ENCODE assay signal across 9 cellular contexts in the genomic region with DNA sequence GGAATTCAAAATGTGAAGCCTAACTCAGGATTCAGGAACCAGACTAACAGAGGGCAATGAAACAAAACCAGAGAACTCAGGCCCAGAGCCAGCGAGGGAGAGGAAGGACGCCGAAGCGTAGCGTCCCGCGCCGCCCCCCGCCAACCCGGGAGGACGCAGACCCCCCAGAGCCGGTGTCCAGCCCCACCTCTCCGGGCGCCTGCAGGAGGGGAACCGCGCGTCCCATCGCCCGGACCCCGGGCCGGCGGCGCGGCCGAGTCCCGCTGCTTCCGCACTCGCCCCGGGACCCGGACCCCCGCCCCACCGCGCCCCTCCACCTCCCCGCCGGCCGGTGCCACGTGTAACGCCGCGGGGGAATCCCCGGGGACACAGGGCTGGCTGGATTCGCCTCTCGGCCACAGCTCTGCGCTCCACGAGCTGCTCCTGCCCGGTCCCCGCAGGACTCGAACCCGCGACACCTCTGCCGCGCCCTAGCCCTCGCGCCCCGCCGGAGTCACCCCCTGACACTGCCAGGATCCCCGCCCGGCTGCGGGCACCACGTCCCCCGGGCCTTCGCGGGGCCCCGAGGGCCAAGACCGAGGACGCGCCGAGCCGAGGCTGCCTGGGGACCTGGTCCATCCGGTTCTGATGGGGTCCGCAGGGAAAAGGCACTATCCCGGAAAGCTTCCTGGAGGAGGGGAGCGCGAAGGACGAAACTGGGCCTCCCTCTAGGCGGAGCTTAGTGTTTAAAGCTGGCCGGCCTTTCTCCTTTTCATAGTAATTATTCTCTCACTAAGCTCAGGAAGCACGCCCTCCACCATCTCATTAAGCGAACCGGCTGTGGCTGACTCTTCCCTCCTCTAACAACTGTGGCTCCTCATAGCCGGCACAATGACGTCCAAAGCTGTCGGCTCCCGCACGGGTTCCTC. TPM values are rescaled to one million over a fixed set of nuclear protein-coding genes. Genes with fewer than 3 reads are reported as not detected.
A peak's percentile ranks its signal among the peaks of the same experiment; 100 is the strongest.
DNase-seq lines count a peak whose midpoint lies in the region; ATAC-seq and TF ChIP-seq lines count a peak whose summit lies in the region.
"Had no signal": no experiment of that assay in that cellular context is flagged by ENCODE, and none has a peak within 500 bp of the region (broad histone marks: within the 10 kb centered on the region; RNA-seq: fewer than 3 reads in every experiment).

No MANE protein-coding gene starts in this region.

- no peak overlapping the region for H3K18ac ChIP-seq in mesenchymal stem cell (ENCODE audit: low read depth in 1 of 2, low read length in 2 of 2)

- no peak overlapping the region for H4K8ac ChIP-seq in mesenchymal stem cell (ENCODE audit: low read length)

- CTCF ChIA-PET in mammary epithelial cell (lab: Charles Lee; ENCODE audit: low non-redundant PET), result no interaction called here

- DNase-seq in NCI-H510A treated with DMSO at 0.1 percent for 48 hours (lab: John Stamatoyannopoulos, UW) (peak; percentile 8), NCI-H510A (lab: John Stamatoyannopoulos, UW) (no peak), mammary epithelial cell (no peak), mesenchymal stem cell (no peak), GOT3 (lab: John Stamatoyannopoulos, UW) (no peak), G401 (ENCODE audit: low spot score) (no peak), cerebellar nuclear complex (lab: John Stamatoyannopoulos, UW) (no peak)

- no peak overlapping the region for H2BK120ac ChIP-seq in mesenchymal stem cell (ENCODE audit: low read depth, low read length)

- intact Hi-C loops in mammary epithelial cell (cut with micrococcal nuclease), result no loop called here

- no peaks in the 10 kb centered on the region for H4K20me1 ChIP-seq in mammary epithelial cell (ENCODE audit: insufficient read depth, low read length)

- H3K4me2 ChIP-seq in mammary epithelial cell (ENCODE audit: insufficient read depth, low read depth, low read length) (peak overlapping the region; percentile 75), mesenchymal stem cell (ENCODE audit: low read length, poor library complexity, severe bottlenecking) (no peak overlapping the region)

- H3K4me3 ChIP-seq in mammary epithelial cell (replicated peaks in 1 of 3; ENCODE audit: insufficient read depth in 1 of 3, low read depth in 2 of 3, low read length in 3 of 3) (peak overlapping the region; percentile 30 to 43 (median 36)), mesenchymal stem cell (ENCODE audit: insufficient read depth in 1 of 2, low read depth in 1 of 2, low read length in 2 of 2) (peak overlapping the region in 1 of 2 experiments; percentile 80)

- H2BK5ac ChIP-seq in mesenchymal stem cell (ENCODE audit: low read depth, low read length, poor library complexity, severe bottlenecking), result no peak overlapping the region

- dilution Hi-C loops in mammary epithelial cell (cut with HindIII; ENCODE audit: low sequenced_read_pairs), result no loop called here

- no peak for TF ChIP-seq CTCF in mammary epithelial cell (conservative IDR thresholded peaks at IDR 0.05 in 1 of 2, IDR thresholded peaks at IDR 0.05 in 1 of 2; ENCODE audit: extremely low read depth in 1 of 2, insufficient read depth in 1 of 2, low read depth in 1 of 2, low read length in 2 of 2)

- H3K27ac ChIP-seq in mammary epithelial cell (ENCODE audit: insufficient read depth, low read depth, low read length), result no peak overlapping the region
- H3K27ac ChIP-seq in mesenchymal stem cell (ENCODE audit: low read length, poor library complexity, severe bottlenecking), result no peak overlapping the region
- H3K27ac ChIP-seq: C4-2B had no signal

- H3K9ac ChIP-seq in mammary epithelial cell (ENCODE audit: insufficient read depth, low read length) (no peak overlapping the region), mesenchymal stem cell (ENCODE audit: low read length) (peak overlapping the region; percentile 88)

- no peaks in the 10 kb centered on the region for H3K79me1 ChIP-seq in mesenchymal stem cell (replicated peaks; ENCODE audit: low read length, poor library complexity, severe bottlenecking)

- no peak overlapping the region for H3K14ac ChIP-seq in mesenchymal stem cell (ENCODE audit: low read length in 2 of 2)

- H2AFZ ChIP-seq in mammary epithelial cell (ENCODE audit: low read depth, low read length) (peak overlapping the region; percentile 90), mesenchymal stem cell (ENCODE audit: low read depth, low read length) (no peak overlapping the region)

- BruUV-seq in mammary epithelial cell (replicated peaks; lab: Mats Ljungman, UMichigan), result no TSS peak

- no peak overlapping the region for H3K23ac ChIP-seq in mesenchymal stem cell (ENCODE audit: low read length in 2 of 2)

- 28% methylated on average over 18 of the region's 85 CpGs for WGBS in mammary epithelial cell (ENCODE audit: low coverage, missing lambda C conversion rate)
- WGBS in mesenchymal stem cell, result 97% methylated on average over 57 of the region's 85 CpGs

- peak; percentile 57 for ATAC-seq in HG03442 (IDR thresholded peaks at IDR 0.05; ENCODE audit: unreplicated experiment)

- H2BK15ac ChIP-seq in mesenchymal stem cell (ENCODE audit: low read depth, poor library complexity, severe bottlenecking), result no peak overlapping the region

- H3K36me3 ChIP-seq in mammary epithelial cell (ENCODE audit: insufficient read depth, low read length), result no peaks in the 10 kb centered on the region
- no peaks in the 10 kb centered on the region for H3K36me3 ChIP-seq in mesenchymal stem cell (ENCODE audit: control insufficient read depth in 1 of 2, insufficient read depth in 2 of 2, low read depth in 1 of 2, low read length in 2 of 2)

- H4K91ac ChIP-seq in mesenchymal stem cell (ENCODE audit: low read length), result no peak overlapping the region

- no peak overlapping the region for H2AK5ac ChIP-seq in mesenchymal stem cell (ENCODE audit: low read length, severe bottlenecking)

- in situ Hi-C loops in mammary epithelial cell (cut with MboI; ENCODE audit: low sequenced_read_pairs in 2 of 2), result no loop called here
- in situ Hi-C loops in G401 (cut with HindIII; ENCODE audit: low sequenced_read_pairs), result no loop called here

- no peaks in the 10 kb centered on the region for H3K9me3 ChIP-seq in mammary epithelial cell (replicated peaks; ENCODE audit: insufficient read depth, low read length)
- H3K9me3 ChIP-seq in mesenchymal stem cell (ENCODE audit: control insufficient read depth, low read length), result no peaks in the 10 kb centered on the region

- H2BK12ac ChIP-seq in mesenchymal stem cell (ENCODE audit: low read length in 2 of 2), result no peak overlapping the region

- no peaks in the 10 kb centered on the region for H3K79me2 ChIP-seq in mammary epithelial cell (ENCODE audit: insufficient read depth, low read length)

- no peak overlapping the region for H3K4ac ChIP-seq in mesenchymal stem cell (ENCODE audit: low read depth in 1 of 2, low read length in 2 of 2)

- H3K4me1 ChIP-seq in mammary epithelial cell (ENCODE audit: insufficient read depth, low read length) (peaks cover 12% of the 10 kb centered on the region), mesenchymal stem cell (ENCODE audit: control insufficient read depth, insufficient read depth, low read depth, low read length) (no peaks in the 10 kb centered on the region)

- H3K27me3 ChIP-seq in mammary epithelial cell (ENCODE audit: insufficient read depth, low read length) (no peaks in the 10 kb centered on the region), mesenchymal stem cell (ENCODE audit: control insufficient read depth in 1 of 2, insufficient read depth in 1 of 2, low read length in 2 of 2) (peaks cover 0 to 9% of the 10 kb centered on the region in 2 experiments)

RNA-seq across cellular contexts. Expression of gene FAM124B, which starts 40.4 kb away (rescaled TPM):
- not detected for total RNA-seq in mammary epithelial cell
- polyA plus RNA-seq in mammary epithelial cell, result not detected
- polyA minus RNA-seq in mammary epithelial cell, result not detected
- 0.94 TPM for polyA plus RNA-seq in mesenchymal stem cell (2013, experiment 1 of 2)
- 0.84 TPM for polyA plus RNA-seq in mesenchymal stem cell (2013, experiment 2 of 2)
- total RNA-seq in G401 (2014; rRNA removed; shearing (Covaris generic)), result not detected in 2 replicates
